ENCODE assay signal across 21 cellular contexts in the genomic region with DNA sequence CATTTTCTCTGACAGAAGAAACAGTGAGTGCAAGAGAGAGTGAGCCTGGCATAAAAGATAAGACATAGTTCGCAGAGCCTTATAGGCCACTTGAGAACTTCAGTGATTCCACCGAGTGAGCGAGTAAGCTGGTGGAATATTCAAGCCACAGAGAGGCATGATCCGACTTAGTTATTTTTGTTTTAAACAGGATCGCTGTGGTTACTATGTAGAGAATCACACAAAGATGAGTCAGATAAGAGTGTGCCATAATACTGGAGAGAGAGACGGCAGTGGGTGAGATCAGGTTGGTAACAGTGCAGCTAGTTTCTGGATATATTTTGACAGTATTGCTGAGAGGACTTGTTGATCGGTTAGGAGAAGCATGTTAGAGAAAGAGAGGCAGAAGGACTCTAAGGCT.
DNase-seq lines count a peak whose midpoint lies in the region; ATAC-seq and TF ChIP-seq lines count a peak whose summit lies in the region.
"Had no signal": no experiment of that assay in that cellular context is flagged by ENCODE, and none has a peak within 500 bp of the region (broad histone marks: within the 10 kb centered on the region; RNA-seq: fewer than 3 reads in every experiment).

No MANE protein-coding gene starts in this region.

- intact Hi-C loops in dorsolateral prefrontal cortex (cut with DNase I) = no loop called here
- intact Hi-C loops in activated CD4-positive, alpha-beta memory T cell treated with anti-CD3 and anti-CD28 coated beads for 36 hours (cut with micrococcal nuclease) = no loop called here

- no peak overlapping the region for H3K27ac Mint-ChIP-seq in activated T-cell treated with anti-CD3 and anti-CD28 coated beads, Interleukin-2, amount 50 U/mL, for 72 hours
- no peak overlapping the region for H3K27ac Mint-ChIP-seq in activated CD4-positive, alpha-beta memory T cell treated with anti-CD3 and anti-CD28 coated beads for 36 hours
- H3K27ac Mint-ChIP-seq: activated naive CD8-positive, alpha-beta T cell treated with anti-CD3 and anti-CD28 coated beads, Interleukin-2, amount 10 ng/mL, durations not matched to agents 7 days and 5 days; activated T-cell treated with anti-CD3 and anti-CD28 coated beads, Interleukin-2, amount 50 U/mL, for 24 hours; CD8-positive, alpha-beta T cell; IgD-negative memory B cell had no signal

- no peaks in the 10 kb centered on the region for H3K4me1 Mint-ChIP-seq in activated T-cell treated with anti-CD3 and anti-CD28 coated beads, Interleukin-2, amount 50 U/mL, for 72 hours (ENCODE audit: low read depth)
- H3K4me1 Mint-ChIP-seq in activated CD4-positive, alpha-beta memory T cell treated with anti-CD3 and anti-CD28 coated beads for 36 hours (ENCODE audit: low read depth) = no peaks in the 10 kb centered on the region
- H3K4me1 Mint-ChIP-seq: activated naive CD8-positive, alpha-beta T cell treated with anti-CD3 and anti-CD28 coated beads, Interleukin-2, amount 10 ng/mL, durations not matched to agents 7 days and 5 days; IgD-negative memory B cell had no signal

- no peak for TF ChIP-seq CTCF in RWPE2 (IDR thresholded peaks at IDR 0.05; ENCODE audit: poor library complexity, severe bottlenecking)
- no peak for TF ChIP-seq CTCF in fibroblast of pulmonary artery (IDR thresholded peaks at IDR 0.05; ENCODE audit: low read length, missing control alignments)
- no peak for TF ChIP-seq CTCF in dorsolateral prefrontal cortex (IDR thresholded peaks at IDR 0.05 in 54 of 56, conservative IDR thresholded peaks at IDR 0.05 in 2 of 56; ENCODE audit: low read depth in 1 of 56, partially characterized antibody in 56 of 56)

- H3K27ac ChIP-seq in RWPE2 (ENCODE audit: poor library complexity, severe bottlenecking) (no peak overlapping the region), dorsolateral prefrontal cortex (no peak overlapping the region)
- H3K27ac ChIP-seq: 22Rv1, parathyroid adenoma, SJSA1, transverse colon had no signal

- no peaks in the 10 kb centered on the region for H3K36me3 Mint-ChIP-seq in activated T-cell treated with anti-CD3 and anti-CD28 coated beads, Interleukin-2, amount 50 U/mL, for 72 hours (ENCODE audit: insufficient read depth in 2 of 2)
- H3K36me3 Mint-ChIP-seq in activated CD4-positive, alpha-beta memory T cell treated with anti-CD3 and anti-CD28 coated beads for 36 hours = no peaks in the 10 kb centered on the region
- H3K36me3 Mint-ChIP-seq: activated naive CD8-positive, alpha-beta T cell treated with anti-CD3 and anti-CD28 coated beads, Interleukin-2, amount 10 ng/mL, durations not matched to agents 7 days and 5 days; CD8-positive, alpha-beta T cell had no signal

- H3K4me3 ChIP-seq in RWPE2 (ENCODE audit: severe bottlenecking) = no peak overlapping the region
- no peak overlapping the region for H3K4me3 ChIP-seq in fibroblast of pulmonary artery (replicated peaks; ENCODE audit: low read depth, low read length)
- H3K4me3 ChIP-seq in dorsolateral prefrontal cortex = no peak overlapping the region
- H3K4me3 ChIP-seq: GM12878, SJSA1, transverse colon had no signal

- no peaks in the 10 kb centered on the region for H3K9me3 Mint-ChIP-seq in activated T-cell treated with anti-CD3 and anti-CD28 coated beads, Interleukin-2, amount 50 U/mL, for 72 hours
- no peaks in the 10 kb centered on the region for H3K9me3 Mint-ChIP-seq in activated CD4-positive, alpha-beta memory T cell treated with anti-CD3 and anti-CD28 coated beads for 36 hours
- H3K9me3 Mint-ChIP-seq: activated naive CD8-positive, alpha-beta T cell treated with anti-CD3 and anti-CD28 coated beads, Interleukin-2, amount 10 ng/mL, durations not matched to agents 7 days and 5 days; activated T-cell treated with anti-CD3 and anti-CD28 coated beads, Interleukin-2, amount 50 U/mL, for 24 hours; CD8-positive, alpha-beta T cell had no signal

- ATAC-seq in RWPE2 (ENCODE audit: low read depth) (peak; percentile 62), HG03039 (IDR thresholded peaks at IDR 0.05; ENCODE audit: unreplicated experiment) (no peak)
- no peak for ATAC-seq in activated T-cell treated with anti-CD3 and anti-CD28 coated beads, Interleukin-2, amount 50 U/mL, for 72 hours (replicated peaks in 1 of 2)
- ATAC-seq: CD8-positive, alpha-beta T cell; GM12878; left ventricle myocardium superior had no signal

- H3K36me3 ChIP-seq in RWPE2 (ENCODE audit: low read depth) = no peaks in the 10 kb centered on the region
- H3K36me3 ChIP-seq: SJSA1, transverse colon had no signal

- H3K4me1 ChIP-seq in RWPE2 (ENCODE audit: insufficient read depth, poor library complexity, severe bottlenecking) = no peaks in the 10 kb centered on the region
- H3K4me1 ChIP-seq: parathyroid adenoma, transverse colon had no signal

- no peak overlapping the region for H3K4me3 Mint-ChIP-seq in activated T-cell treated with anti-CD3 and anti-CD28 coated beads, Interleukin-2, amount 50 U/mL, for 72 hours
- no peak overlapping the region for H3K4me3 Mint-ChIP-seq in activated CD4-positive, alpha-beta memory T cell treated with anti-CD3 and anti-CD28 coated beads for 36 hours
- H3K4me3 Mint-ChIP-seq: activated naive CD8-positive, alpha-beta T cell treated with anti-CD3 and anti-CD28 coated beads, Interleukin-2, amount 10 ng/mL, durations not matched to agents 7 days and 5 days; activated T-cell treated with anti-CD3 and anti-CD28 coated beads, Interleukin-2, amount 50 U/mL, for 24 hours; CD8-positive, alpha-beta T cell; IgD-negative memory B cell had no signal

- DNase-seq in DMS53 (lab: John Stamatoyannopoulos, UW) (peak; percentile 29), DMS53 treated with DMSO at 0.1 percent for 48 hours (lab: John Stamatoyannopoulos, UW; ENCODE audit: unreplicated experiment) (no peak), RWPE2 (ENCODE audit: low spot score) (no peak), fibroblast of pulmonary artery (ENCODE audit: low read depth) (peak; percentile 7), dorsolateral prefrontal cortex (no peak)
- no peak for DNase-seq in activated T-cell treated with anti-CD3 and anti-CD28 coated beads, Interleukin-2, amount 50 U/mL, for 72 hours
- DNase-seq in activated CD4-positive, alpha-beta memory T cell treated with anti-CD3 and anti-CD28 coated beads for 36 hours = no peak
- DNase-seq: activated CD4-positive, alpha-beta T cell treated with anti-CD3 and anti-CD28 coated beads, Interleukin-2, amount 50 U/mL, for 1 hour; activated naive CD8-positive, alpha-beta T cell treated with anti-CD3 and anti-CD28 coated beads, Interleukin-2, amount 10 ng/mL, durations not matched to agents 7 days and 5 days; activated T-cell treated with anti-CD3 and anti-CD28 coated beads, Interleukin-2, amount 50 U/mL, for 24 hours; CD8-positive, alpha-beta T cell; GOT3; left ventricle myocardium superior; NCI-H524 treated with DMSO at 0.1 percent for 48 hours; transverse colon had no signal

- POLR2A ChIA-PET in activated CD4-positive, alpha-beta memory T cell treated with anti-CD3 and anti-CD28 coated beads for 36 hours (lab: Charles Lee) = no interaction called here

- H3K27me3 ChIP-seq in RWPE2 (ENCODE audit: insufficient read depth, poor library complexity, severe bottlenecking) (no peaks in the 10 kb centered on the region), dorsolateral prefrontal cortex (no peaks in the 10 kb centered on the region)
- H3K27me3 ChIP-seq: SJSA1, transverse colon had no signal

- H3K27me3 Mint-ChIP-seq in activated T-cell treated with anti-CD3 and anti-CD28 coated beads, Interleukin-2, amount 50 U/mL, for 72 hours (ENCODE audit: low read depth) = no peaks in the 10 kb centered on the region
- no peaks in the 10 kb centered on the region for H3K27me3 Mint-ChIP-seq in activated CD4-positive, alpha-beta memory T cell treated with anti-CD3 and anti-CD28 coated beads for 36 hours
- H3K27me3 Mint-ChIP-seq: activated T-cell treated with anti-CD3 and anti-CD28 coated beads, Interleukin-2, amount 50 U/mL, for 24 hours had no signal

- CTCF ChIA-PET in activated CD4-positive, alpha-beta memory T cell treated with anti-CD3 and anti-CD28 coated beads for 36 hours (lab: Charles Lee) = no interaction called here

- H3K9me3 ChIP-seq in RWPE2 (ENCODE audit: severe bottlenecking) = no peaks in the 10 kb centered on the region
- H3K9me3 ChIP-seq: transverse colon had no signal

Comparison
In these comparisons a context has a peak if more than half of its experiments do, and no peak if none do; other contexts are left out.
1. DNase-seq: peak in DMS53 (single experiment) and fibroblast of pulmonary artery (single experiment); none in DMS53 treated with DMSO at 0.1 percent for 48 hours (single experiment), RWPE2 (single experiment), dorsolateral prefrontal cortex (0 of 10), activated T-cell treated with anti-CD3 and anti-CD28 coated beads, Interleukin-2, amount 50 U/mL, for 72 hours (0 of 2) and activated CD4-positive, alpha-beta memory T cell treated with anti-CD3 and anti-CD28 coated beads for 36 hours (single experiment).